7 cellular contexts compared by ENCODE assay signal in genomic region chr4:4492161-4492847, GRCh38. TPM values are rescaled to one million over a fixed set of nuclear protein-coding genes. Genes with fewer than 3 reads are reported as not detected.
A peak's percentile ranks its signal among the peaks of the same experiment; 100 is the strongest.
DNase-seq lines count a peak whose midpoint lies in the region; ATAC-seq and TF ChIP-seq lines count a peak whose summit lies in the region.

No MANE protein-coding gene starts in this region.

- H3K4me2 ChIP-seq in osteoblast (ENCODE audit: insufficient read depth, low read length) = peak overlapping the region; percentile 68

- CTCF ChIA-PET in Calu3 (lab: Charles Lee) = no interaction called here

- no peaks in the 10 kb centered on the region for H3K36me3 Mint-ChIP-seq in Calu3 (ENCODE audit: insufficient read depth, unreplicated experiment)

- no peak overlapping the region for H3K27ac Mint-ChIP-seq in Calu3 (ENCODE audit: unreplicated experiment)

- no peak overlapping the region for H2AFZ ChIP-seq in osteoblast (ENCODE audit: low read length)

- H3K36me3 ChIP-seq in osteoblast (ENCODE audit: insufficient read depth, low read length) = no peaks in the 10 kb centered on the region

- H3K4me3 Mint-ChIP-seq in Calu3 (ENCODE audit: low read depth, unreplicated experiment) = no peak overlapping the region

- peaks cover 26% of the 10 kb centered on the region for H3K79me2 ChIP-seq in osteoblast (ENCODE audit: insufficient read depth, low read length)

- peak overlapping the region; percentile 6 for H3K27ac ChIP-seq in osteoblast (ENCODE audit: low read depth, low read length)

- intact Hi-C loops in Calu3 (cut with micrococcal nuclease; ENCODE audit: unreplicated experiment) = no loop called here

- no peaks in the 10 kb centered on the region for H3K9me3 Mint-ChIP-seq in Calu3 (ENCODE audit: low read depth, unreplicated experiment)

- ATAC-seq in GM18858 (IDR thresholded peaks at IDR 0.05; ENCODE audit: unreplicated experiment) (peak; percentile 70), HG02759 (IDR thresholded peaks at IDR 0.05; ENCODE audit: unreplicated experiment) (peak; percentile 77), SK-N-SH treated with all-trans-retinoic acid at 6 μM for 48 hours (peak; percentile 44; the same call in 2 of the 3 replicates)

- no TSS peak for BruUV-seq in Calu3 (replicated peaks; lab: Mats Ljungman, UMichigan)

- no peaks in the 10 kb centered on the region for H3K9me3 ChIP-seq in osteoblast (ENCODE audit: low read depth, low read length)

- no peak for DNase-seq in osteoblast (ENCODE audit: insufficient read length, low spot score, missing footprints)
- DNase-seq in HPDE6-E6E7 (ENCODE audit: extremely low spot score) = no peak
- no peak for DNase-seq in DMS53 treated with DMSO at 0.1 percent for 48 hours (lab: John Stamatoyannopoulos, UW; ENCODE audit: unreplicated experiment)
- no peak for DNase-seq in Calu3

- H3K4me1 Mint-ChIP-seq in Calu3 (ENCODE audit: low read depth, unreplicated experiment) = peaks cover 19% of the 10 kb centered on the region

- no peaks in the 10 kb centered on the region for H3K27me3 ChIP-seq in osteoblast (ENCODE audit: insufficient read depth, low read length)

- peak overlapping the region; percentile 52 for H3K4me3 ChIP-seq in osteoblast (ENCODE audit: insufficient read depth, low read length)

- no peak for TF ChIP-seq CTCF in osteoblast (IDR thresholded peaks at IDR 0.05; ENCODE audit: extremely low read depth, low read depth, low read length)
- TF ChIP-seq CTCF in Calu3 (IDR thresholded peaks at IDR 0.05; ENCODE audit: unreplicated experiment) = no peak

- no peaks in the 10 kb centered on the region for H3K27me3 Mint-ChIP-seq in Calu3 (ENCODE audit: unreplicated experiment)

- H4K20me1 ChIP-seq in osteoblast (ENCODE audit: insufficient read depth, low read length) = peaks cover 21% of the 10 kb centered on the region

- peaks cover 15% of the 10 kb centered on the region for H3K4me1 ChIP-seq in osteoblast (ENCODE audit: insufficient read depth, low read length)

TF ChIP-seq in SK-N-SH treated with all-trans-retinoic acid at 6 μM for 48 hours, 23 proteins besides CTCF, POLR2A, EP300 and RAD21:
- TF ChIP-seq RARB (CRISPR knock-in tag; IDR thresholded peaks at IDR 0.05) (no peak), ISL1 (CRISPR knock-in tag; IDR thresholded peaks at IDR 0.05) (peak; percentile 18; the same call in 1 of the 2 replicates)

RNA-seq across cellular contexts. Expression of gene STX18, which starts 49.5 kb away (rescaled TPM):
- total RNA-seq in osteoblast = 23.9 and 26.2 TPM in 2 replicates
- 25.6 and 27.3 TPM in 2 replicates for total RNA-seq in Calu3 (2022)
